12 cellular contexts compared by ENCODE assay signal in the genomic region with DNA sequence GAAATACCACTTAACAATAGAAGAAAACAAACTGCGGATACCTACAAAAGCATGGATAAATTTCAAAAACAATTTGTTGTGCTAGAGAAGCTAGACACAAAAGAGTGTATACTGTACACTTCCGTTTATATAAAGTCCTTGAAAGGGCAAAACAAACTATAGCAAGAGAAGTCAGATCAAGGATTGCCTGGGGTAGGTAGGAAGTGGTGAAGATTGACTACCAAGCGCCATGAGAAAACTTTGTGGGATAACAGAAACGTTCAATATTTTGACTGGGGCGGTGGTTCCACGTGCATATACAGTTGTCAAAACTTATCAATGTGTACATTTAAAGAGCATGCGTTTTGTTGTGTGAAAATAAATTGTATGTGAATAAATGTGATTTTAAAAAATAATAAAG. TPM values are rescaled to one million over a fixed set of nuclear protein-coding genes. Genes with fewer than 3 reads are reported as not detected.
"Had no signal": no experiment of that assay in that cellular context is flagged by ENCODE, and none has a peak within 500 bp of the region (broad histone marks: within the 10 kb centered on the region; RNA-seq: fewer than 3 reads in every experiment).

No MANE protein-coding gene starts in this region.

- H3K9me3 Mint-ChIP-seq: activated naive CD8-positive, alpha-beta T cell treated with anti-CD3 and anti-CD28 coated beads for 36 hours; activated T-helper 17 cell treated with anti-CD3 and anti-CD28 coated beads, Interleukin-2, amount 50 U/mL, for 72 hours; central memory CD8-positive, alpha-beta T cell had no signal

- H3K4me3 ChIP-seq: ascending aorta, cardiac muscle cell, PC-9 had no signal

- H3K27ac ChIP-seq: ascending aorta, cardiac muscle cell, PC-9, WERI-Rb-1 had no signal

- H3K4me3 Mint-ChIP-seq: activated CD4-positive, alpha-beta memory T cell treated with anti-CD3 and anti-CD28 coated beads, Interleukin-2, amount 10 ng/mL, durations not matched to agents 7 days and 5 days; activated CD8-positive, alpha-beta memory T cell treated with anti-CD3 and anti-CD28 coated beads, Interleukin-2, amount 10 ng/mL, durations not matched to agents 7 days and 5 days; activated naive CD8-positive, alpha-beta T cell treated with anti-CD3 and anti-CD28 coated beads for 36 hours; activated T-cell treated with anti-CD3 and anti-CD28 coated beads, Interleukin-2, amount 50 U/mL, for 72 hours; activated T-helper 17 cell treated with anti-CD3 and anti-CD28 coated beads, Interleukin-2, amount 50 U/mL, for 72 hours; central memory CD8-positive, alpha-beta T cell had no signal

- H3K27ac Mint-ChIP-seq: activated CD4-positive, alpha-beta memory T cell treated with anti-CD3 and anti-CD28 coated beads, Interleukin-2, amount 10 ng/mL, durations not matched to agents 7 days and 5 days; activated CD8-positive, alpha-beta memory T cell treated with anti-CD3 and anti-CD28 coated beads, Interleukin-2, amount 10 ng/mL, durations not matched to agents 7 days and 5 days; activated naive CD8-positive, alpha-beta T cell treated with anti-CD3 and anti-CD28 coated beads for 36 hours; activated T-cell treated with anti-CD3 and anti-CD28 coated beads, Interleukin-2, amount 50 U/mL, for 72 hours; activated T-helper 17 cell treated with anti-CD3 and anti-CD28 coated beads, Interleukin-2, amount 50 U/mL, for 72 hours had no signal

- H2AFZ ChIP-seq: PC-9 had no signal

- H3K36me3 ChIP-seq: ascending aorta, cardiac muscle cell, WERI-Rb-1 had no signal

- H3K27me3 ChIP-seq: ascending aorta had no signal

- H3K4me2 ChIP-seq: PC-9 had no signal

- H3K36me3 Mint-ChIP-seq: activated CD8-positive, alpha-beta memory T cell treated with anti-CD3 and anti-CD28 coated beads, Interleukin-2, amount 10 ng/mL, durations not matched to agents 7 days and 5 days; activated naive CD8-positive, alpha-beta T cell treated with anti-CD3 and anti-CD28 coated beads for 36 hours had no signal

RNA-seq across cellular contexts. Expression of a gene that starts 55.6 kb away (rescaled TPM):
- total RNA-seq: activated CD4-positive, alpha-beta memory T cell treated with anti-CD3 and anti-CD28 coated beads, Interleukin-2, amount 10 ng/mL, durations not matched to agents 7 days and 5 days; activated naive CD8-positive, alpha-beta T cell treated with anti-CD3 and anti-CD28 coated beads for 36 hours; activated T-helper 17 cell treated with anti-CD3 and anti-CD28 coated beads, Interleukin-2, amount 50 U/mL, for 72 hours; NCI-H460; PC-9; T-helper 2 cell treated with Interferon-gamma antibody and Interleukin-4, amounts not matched to agents 100 ng/mL and 5 ng/mL, for 36 hours had no signal
